ENCODE assay signal across 8 cellular contexts in the genomic region with DNA sequence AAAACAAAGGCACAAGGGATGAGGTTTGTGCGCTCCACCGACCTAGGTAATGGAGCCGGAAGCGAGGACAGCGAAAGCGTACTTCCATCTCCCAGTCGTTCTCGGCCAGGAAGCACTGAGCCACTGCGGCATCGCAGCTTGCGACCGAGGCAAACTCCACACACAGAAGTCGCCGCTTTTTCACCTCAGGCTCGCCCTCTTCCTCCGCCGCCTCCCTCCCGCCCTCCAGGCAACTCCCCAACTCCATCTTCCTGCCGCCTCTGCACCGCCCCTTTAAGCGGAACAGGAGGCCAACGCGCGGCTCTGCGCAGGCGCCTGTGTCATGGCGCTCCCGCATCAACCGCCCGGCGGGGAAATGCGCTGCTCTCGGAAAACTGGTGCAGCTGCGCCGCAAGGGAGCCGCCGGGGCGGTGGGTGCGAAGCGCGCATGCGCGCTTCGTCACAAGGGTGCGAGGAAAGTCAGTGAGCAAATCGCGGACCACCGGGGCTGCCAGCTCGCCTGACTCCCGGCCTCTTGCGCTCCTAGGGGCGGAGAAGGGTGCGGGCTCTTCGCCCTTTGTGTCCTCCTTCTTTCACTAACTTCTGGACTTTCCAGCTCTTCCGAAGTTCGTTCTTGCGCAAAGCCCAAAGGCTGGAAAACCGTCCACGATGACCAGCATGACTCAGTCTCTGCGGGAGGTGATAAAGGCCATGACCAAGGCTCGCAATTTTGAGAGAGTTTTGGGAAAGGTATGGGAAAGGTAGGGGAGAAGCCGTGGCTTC. TPM values are rescaled to one million over a fixed set of nuclear protein-coding genes. Genes with fewer than 3 reads are reported as not detected.
DNase-seq lines count a peak whose midpoint lies in the region; ATAC-seq and TF ChIP-seq lines count a peak whose summit lies in the region.

A gene (plus strand): TSS at position 462 of the 762 bp plus-strand sequence. CDS start 187 bp downstream, at position 649.
A gene with protein sequence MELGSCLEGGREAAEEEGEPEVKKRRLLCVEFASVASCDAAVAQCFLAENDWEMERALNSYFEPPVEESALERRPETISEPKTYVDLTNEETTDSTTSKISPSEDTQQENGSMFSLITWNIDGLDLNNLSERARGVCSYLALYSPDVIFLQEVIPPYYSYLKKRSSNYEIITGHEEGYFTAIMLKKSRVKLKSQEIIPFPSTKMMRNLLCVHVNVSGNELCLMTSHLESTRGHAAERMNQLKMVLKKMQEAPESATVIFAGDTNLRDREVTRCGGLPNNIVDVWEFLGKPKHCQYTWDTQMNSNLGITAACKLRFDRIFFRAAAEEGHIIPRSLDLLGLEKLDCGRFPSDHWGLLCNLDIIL (minus strand): TSS at position 284 of the 762 bp plus-strand sequence. CDS start 37 bp downstream, at position 247.

- H3K36me3 ChIP-seq in parathyroid adenoma (ENCODE audit: control insufficient read depth, insufficient read depth, low read length): no peaks in the 10 kb centered on the region
- peaks cover 0 to 36% (median 0%) of the 10 kb centered on the region in 3 donors for H3K36me3 ChIP-seq in tibial nerve

- no peaks in the 10 kb centered on the region for H3K9me3 ChIP-seq in parathyroid adenoma (ENCODE audit: control insufficient read depth, low read length)
- peaks cover 0 to 6% (median 2%) of the 10 kb centered on the region in 4 donors for H3K9me3 ChIP-seq in tibial nerve

- H3K27me3 Mint-ChIP-seq in activated naive CD8-positive, alpha-beta T cell treated with anti-CD3 and anti-CD28 coated beads for 36 hours: no peaks in the 10 kb centered on the region

- DNase-seq in GM12864 (ENCODE audit: low read depth) (peak; percentile 87), NCI-H1105 (lab: John Stamatoyannopoulos, UW) (peak; percentile 95), SKM-1 treated with dmso at 0.1 percent for 144 hours (lab: John Stamatoyannopoulos, UW; ENCODE audit: unreplicated experiment) (peak; percentile 93), Right ventricle myocardium superior (peak; percentile 98), tibial nerve (ENCODE audit: low spot score in 2 of 2) (peak; percentile 85 to 87)
- DNase-seq in activated naive CD8-positive, alpha-beta T cell treated with anti-CD3 and anti-CD28 coated beads for 36 hours: peak; percentile 97

- no peaks in the 10 kb centered on the region for H3K27me3 ChIP-seq in parathyroid adenoma (ENCODE audit: control insufficient read depth, insufficient read depth, low read length)
- H3K27me3 ChIP-seq in tibial nerve: no peaks in the 10 kb centered on the region

- WGBS in tibial nerve, 2 donors: 0 to 1% methylated on average over 48 to 59 of the region's 62 CpGs

- peaks cover 17% of the 10 kb centered on the region for H3K9me3 Mint-ChIP-seq in activated naive CD8-positive, alpha-beta T cell treated with anti-CD3 and anti-CD28 coated beads for 36 hours

- TF ChIP-seq POLR2A in tibial nerve (IDR thresholded peaks at IDR 0.05): peak; percentile 59 to 71

- H3K4me3 ChIP-seq in GM12864 (ENCODE audit: low read depth, low read length) (peak within 1 kb of the TSS; percentile 97), parathyroid adenoma (ENCODE audit: low read depth, low read length) (peak within 1 kb of the TSS; percentile 91), tibial nerve (peak within 1 kb of the TSS; percentile 49 to 93 (median 75))

- H3K4me3 Mint-ChIP-seq in activated naive CD8-positive, alpha-beta T cell treated with anti-CD3 and anti-CD28 coated beads for 36 hours: peak within 1 kb of the TSS; percentile 94

- H3K9ac ChIP-seq in parathyroid adenoma: peak within 1 kb of the TSS; percentile 58

- peak within 1 kb of the TSS; percentile 99 for H3K27ac Mint-ChIP-seq in activated naive CD8-positive, alpha-beta T cell treated with anti-CD3 and anti-CD28 coated beads for 36 hours

- H3K36me3 Mint-ChIP-seq in activated naive CD8-positive, alpha-beta T cell treated with anti-CD3 and anti-CD28 coated beads for 36 hours: peaks cover 50% of the 10 kb centered on the region

- H3K4me1 ChIP-seq in parathyroid adenoma (peaks cover 13% of the 10 kb centered on the region), tibial nerve (peaks cover 0 to 41% (median 25%) of the 10 kb centered on the region in 4 donors)

- H2AFZ ChIP-seq in parathyroid adenoma: peak within 1 kb of the TSS; percentile 100

- H3K27ac ChIP-seq in parathyroid adenoma: peak within 1 kb of the TSS; percentile 88
- H3K27ac ChIP-seq in tibial nerve: peak within 1 kb of the TSS; percentile 85 to 91 (median 88)

- peaks cover 38% of the 10 kb centered on the region for H3K4me1 Mint-ChIP-seq in activated naive CD8-positive, alpha-beta T cell treated with anti-CD3 and anti-CD28 coated beads for 36 hours

- peak within 1 kb of the TSS; percentile 85 for H3K4me2 ChIP-seq in parathyroid adenoma (ENCODE audit: low read length)

- peak; percentile 93 to 95 for TF ChIP-seq EP300 in tibial nerve (IDR thresholded peaks at IDR 0.05)

- TF ChIP-seq CTCF in GM12864 (IDR thresholded peaks at IDR 0.05; ENCODE audit: low read depth, low read length, missing control alignments) (peak; percentile 62), parathyroid adenoma (IDR thresholded peaks at IDR 0.05) (peak; percentile 56), tibial nerve (IDR thresholded peaks at IDR 0.05) (peak; percentile 27 to 73 (median 35))

- intact Hi-C loops in Right ventricle myocardium superior (cut with DNase I): no loop called here

- H3K79me2 ChIP-seq in parathyroid adenoma: peaks cover 18% of the 10 kb centered on the region

- ATAC-seq in HG02623 (IDR thresholded peaks at IDR 0.05; ENCODE audit: unreplicated experiment): peak; percentile 92
- peak; percentile 100 for ATAC-seq in Right ventricle myocardium superior (ENCODE audit: poor library complexity)

RNA-seq across cellular contexts. Expression of the first gene that starts in this region (rescaled TPM):
- 10 to 100 TPM; 22.9 to 24.2 TPM for total RNA-seq in activated naive CD8-positive, alpha-beta T cell treated with anti-CD3 and anti-CD28 coated beads for 36 hours
- total RNA-seq in Right ventricle myocardium superior: 74.3 TPM
- total RNA-seq in tibial nerve: 10 to 100 TPM in 1 of 4 donors, 1 to 10 TPM in 3; 3.3 to 10.2 (median 7.5) TPM

RNA-seq across cellular contexts. Expression of the second gene that starts in this region (rescaled TPM):
- total RNA-seq in activated naive CD8-positive, alpha-beta T cell treated with anti-CD3 and anti-CD28 coated beads for 36 hours: 10 to 100 TPM; 43.7 to 45.9 TPM
- total RNA-seq in Right ventricle myocardium superior (20.3 TPM), tibial nerve (10 to 100 TPM; 24.9 to 32.0 (median 31.3) TPM)

Comparison
In these comparisons a context has a peak if more than half of its experiments do, and no peak if none do; other contexts are left out.
1. Peak in every context shown above with its lines: DNase-seq, ATAC-seq, H3K4me3 ChIP-seq and H3K27ac ChIP-seq.